ENCODE assay signal across 1 cellular context in the genomic region with DNA sequence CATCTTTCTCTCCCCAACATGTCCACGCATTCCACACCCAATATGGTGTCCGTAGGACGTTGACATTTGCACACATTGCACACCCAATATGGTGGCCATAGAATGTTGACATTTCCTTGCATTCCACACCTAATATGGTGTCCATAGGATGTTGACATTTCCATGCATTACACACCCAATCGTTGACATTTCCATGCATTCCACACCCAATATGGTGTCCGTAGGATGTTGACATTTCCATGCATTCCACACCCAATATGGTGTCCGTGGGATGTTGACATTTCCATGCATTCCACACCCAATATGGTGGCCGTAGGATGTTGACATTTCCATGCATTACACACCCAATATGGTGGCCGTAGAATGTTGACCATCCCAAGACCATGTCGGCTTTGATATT.
A peak's percentile ranks its signal among the peaks of the same experiment; 100 is the strongest.
TF ChIP-seq lines count a peak whose summit lies in the region.

No MANE protein-coding gene starts in this region.

TF ChIP-seq in K562, 482 proteins besides CTCF, POLR2A, EP300 and RAD21 (continued from another document and continues in another):
- TF ChIP-seq, protein P1, sequence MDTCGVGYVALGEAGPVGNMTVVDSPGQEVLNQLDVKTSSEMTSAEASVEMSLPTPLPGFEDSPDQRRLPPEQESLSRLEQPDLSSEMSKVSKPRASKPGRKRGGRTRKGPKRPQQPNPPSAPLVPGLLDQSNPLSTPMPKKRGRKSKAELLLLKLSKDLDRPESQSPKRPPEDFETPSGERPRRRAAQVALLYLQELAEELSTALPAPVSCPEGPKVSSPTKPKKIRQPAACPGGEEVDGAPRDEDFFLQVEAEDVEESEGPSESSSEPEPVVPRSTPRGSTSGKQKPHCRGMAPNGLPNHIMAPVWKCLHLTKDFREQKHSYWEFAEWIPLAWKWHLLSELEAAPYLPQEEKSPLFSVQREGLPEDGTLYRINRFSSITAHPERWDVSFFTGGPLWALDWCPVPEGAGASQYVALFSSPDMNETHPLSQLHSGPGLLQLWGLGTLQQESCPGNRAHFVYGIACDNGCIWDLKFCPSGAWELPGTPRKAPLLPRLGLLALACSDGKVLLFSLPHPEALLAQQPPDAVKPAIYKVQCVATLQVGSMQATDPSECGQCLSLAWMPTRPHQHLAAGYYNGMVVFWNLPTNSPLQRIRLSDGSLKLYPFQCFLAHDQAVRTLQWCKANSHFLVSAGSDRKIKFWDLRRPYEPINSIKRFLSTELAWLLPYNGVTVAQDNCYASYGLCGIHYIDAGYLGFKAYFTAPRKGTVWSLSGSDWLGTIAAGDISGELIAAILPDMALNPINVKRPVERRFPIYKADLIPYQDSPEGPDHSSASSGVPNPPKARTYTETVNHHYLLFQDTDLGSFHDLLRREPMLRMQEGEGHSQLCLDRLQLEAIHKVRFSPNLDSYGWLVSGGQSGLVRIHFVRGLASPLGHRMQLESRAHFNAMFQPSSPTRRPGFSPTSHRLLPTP (IDR thresholded peaks at IDR 0.05; ENCODE audit: borderline replicate concordance, extremely low read depth, insufficient read length), result no peak
- TF ChIP-seq ZFP30 (CRISPR knock-in tag; IDR thresholded peaks at IDR 0.05; ENCODE audit: borderline replicate concordance), result no peak
- no peak for TF ChIP-seq ZNF354B (CRISPR knock-in tag; IDR thresholded peaks at IDR 0.05)
- no peak for TF ChIP-seq ZNF780A (CRISPR knock-in tag; IDR thresholded peaks at IDR 0.05)
- TF ChIP-seq SMARCA5 (IDR thresholded peaks at IDR 0.05), result no peak
- TF ChIP-seq ZNF436 (CRISPR knock-in tag; IDR thresholded peaks at IDR 0.05), result no peak
- TF ChIP-seq, protein P2, sequence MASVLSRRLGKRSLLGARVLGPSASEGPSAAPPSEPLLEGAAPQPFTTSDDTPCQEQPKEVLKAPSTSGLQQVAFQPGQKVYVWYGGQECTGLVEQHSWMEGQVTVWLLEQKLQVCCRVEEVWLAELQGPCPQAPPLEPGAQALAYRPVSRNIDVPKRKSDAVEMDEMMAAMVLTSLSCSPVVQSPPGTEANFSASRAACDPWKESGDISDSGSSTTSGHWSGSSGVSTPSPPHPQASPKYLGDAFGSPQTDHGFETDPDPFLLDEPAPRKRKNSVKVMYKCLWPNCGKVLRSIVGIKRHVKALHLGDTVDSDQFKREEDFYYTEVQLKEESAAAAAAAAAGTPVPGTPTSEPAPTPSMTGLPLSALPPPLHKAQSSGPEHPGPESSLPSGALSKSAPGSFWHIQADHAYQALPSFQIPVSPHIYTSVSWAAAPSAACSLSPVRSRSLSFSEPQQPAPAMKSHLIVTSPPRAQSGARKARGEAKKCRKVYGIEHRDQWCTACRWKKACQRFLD (CRISPR knock-in tag; IDR thresholded peaks at IDR 0.05), result peak; percentile 94
- no peak for TF ChIP-seq CHD2 (IDR thresholded peaks at IDR 0.05; ENCODE audit: low read depth, low read length)
- TF ChIP-seq SREBF2 (CRISPR knock-in tag; IDR thresholded peaks at IDR 0.05), result no peak
- TF ChIP-seq NR4A1 (CRISPR knock-in tag; IDR thresholded peaks at IDR 0.05), result no peak
- TF ChIP-seq NR4A1 (tag; IDR thresholded peaks at IDR 0.05), result 0 out of 2 replicates have a peak, but pooled peaks have one; percentile 51
- TF ChIP-seq TAF7 (tag; IDR thresholded peaks at IDR 0.05), result 0 out of 2 replicates have a peak, but pooled peaks have one; percentile 35
- TF ChIP-seq SAFB (IDR thresholded peaks at IDR 0.05; ENCODE audit: borderline replicate concordance, low read depth, low read length), result no peak
- TF ChIP-seq ZNF584 (CRISPR knock-in tag; IDR thresholded peaks at IDR 0.05; ENCODE audit: low read depth), result peak; percentile 74; the same call in 1 of the 2 replicates
- no peak for TF ChIP-seq RHOXF2B (CRISPR knock-in tag; conservative IDR thresholded peaks at IDR 0.05)
- TF ChIP-seq PTBP1 (IDR thresholded peaks at IDR 0.05; ENCODE audit: low read depth, low read length), result no peak
- TF ChIP-seq POLR3A (IDR thresholded peaks at IDR 0.05; ENCODE audit: borderline replicate concordance, extremely low read depth, insufficient read depth, insufficient read length), result no peak
- no peak for TF ChIP-seq PTTG1 (tag; IDR thresholded peaks at IDR 0.05; ENCODE audit: low read depth)
- no peak for TF ChIP-seq SAFB2 (IDR thresholded peaks at IDR 0.05; ENCODE audit: borderline replicate concordance, low read depth, low read length, severe bottlenecking)
- TF ChIP-seq ZNF644 (tag; IDR thresholded peaks at IDR 0.05; ENCODE audit: low read depth), result peak; percentile 98
- TF ChIP-seq, protein P3, sequence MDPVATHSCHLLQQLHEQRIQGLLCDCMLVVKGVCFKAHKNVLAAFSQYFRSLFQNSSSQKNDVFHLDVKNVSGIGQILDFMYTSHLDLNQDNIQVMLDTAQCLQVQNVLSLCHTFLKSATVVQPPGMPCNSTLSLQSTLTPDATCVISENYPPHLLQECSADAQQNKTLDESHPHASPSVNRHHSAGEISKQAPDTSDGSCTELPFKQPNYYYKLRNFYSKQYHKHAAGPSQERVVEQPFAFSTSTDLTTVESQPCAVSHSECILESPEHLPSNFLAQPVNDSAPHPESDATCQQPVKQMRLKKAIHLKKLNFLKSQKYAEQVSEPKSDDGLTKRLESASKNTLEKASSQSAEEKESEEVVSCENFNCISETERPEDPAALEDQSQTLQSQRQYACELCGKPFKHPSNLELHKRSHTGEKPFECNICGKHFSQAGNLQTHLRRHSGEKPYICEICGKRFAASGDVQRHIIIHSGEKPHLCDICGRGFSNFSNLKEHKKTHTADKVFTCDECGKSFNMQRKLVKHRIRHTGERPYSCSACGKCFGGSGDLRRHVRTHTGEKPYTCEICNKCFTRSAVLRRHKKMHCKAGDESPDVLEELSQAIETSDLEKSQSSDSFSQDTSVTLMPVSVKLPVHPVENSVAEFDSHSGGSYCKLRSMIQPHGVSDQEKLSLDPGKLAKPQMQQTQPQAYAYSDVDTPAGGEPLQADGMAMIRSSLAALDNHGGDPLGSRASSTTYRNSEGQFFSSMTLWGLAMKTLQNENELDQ (CRISPR knock-in tag; IDR thresholded peaks at IDR 0.05; ENCODE audit: borderline replicate concordance), result no peak
- TF ChIP-seq ZNF197 (CRISPR knock-in tag; IDR thresholded peaks at IDR 0.05; ENCODE audit: low read depth), result peak; percentile 93
- TF ChIP-seq ZNF778 (CRISPR knock-in tag; IDR thresholded peaks at IDR 0.05), result no peak
- TF ChIP-seq, protein P4, sequence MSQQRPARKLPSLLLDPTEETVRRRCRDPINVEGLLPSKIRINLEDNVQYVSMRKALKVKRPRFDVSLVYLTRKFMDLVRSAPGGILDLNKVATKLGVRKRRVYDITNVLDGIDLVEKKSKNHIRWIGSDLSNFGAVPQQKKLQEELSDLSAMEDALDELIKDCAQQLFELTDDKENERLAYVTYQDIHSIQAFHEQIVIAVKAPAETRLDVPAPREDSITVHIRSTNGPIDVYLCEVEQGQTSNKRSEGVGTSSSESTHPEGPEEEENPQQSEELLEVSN (IDR thresholded peaks at IDR 0.05; ENCODE audit: borderline replicate concordance in 1 of 2, extremely low read depth in 1 of 2, insufficient read depth in 1 of 2, insufficient read length in 1 of 2, low read depth in 1 of 2, low read length in 1 of 2, poor library complexity in 1 of 2, severe bottlenecking in 1 of 2), result no peak
- TF ChIP-seq NFIC (IDR thresholded peaks at IDR 0.05), result no peak
- TF ChIP-seq NFATC3 (IDR thresholded peaks at IDR 0.05), result no peak
- no peak for TF ChIP-seq ZNF408 (CRISPR knock-in tag; IDR thresholded peaks at IDR 0.05; ENCODE audit: low read depth)
- no peak for TF ChIP-seq RUNX1 (IDR thresholded peaks at IDR 0.05; ENCODE audit: low read depth)
- TF ChIP-seq CBFA2T3 (IDR thresholded peaks at IDR 0.05), result no peak
- no peak for TF ChIP-seq HDAC6 (IDR thresholded peaks at IDR 0.05; ENCODE audit: low read depth, low read length)
- peak; percentile 53 for TF ChIP-seq TEAD4 (IDR thresholded peaks at IDR 0.05; ENCODE audit: low read length)
- no peak for TF ChIP-seq TEAD4 (CRISPR knock-in tag; IDR thresholded peaks at IDR 0.05; ENCODE audit: borderline replicate concordance)
- TF ChIP-seq GATA2 (CRISPR knock-in tag; IDR thresholded peaks at IDR 0.05), result no peak
- no peak for TF ChIP-seq CHD4 (IDR thresholded peaks at IDR 0.05; ENCODE audit: insufficient read depth, insufficient replicate concordance, low read depth, low read length, poor library complexity, severe bottlenecking)
- TF ChIP-seq, protein P5, sequence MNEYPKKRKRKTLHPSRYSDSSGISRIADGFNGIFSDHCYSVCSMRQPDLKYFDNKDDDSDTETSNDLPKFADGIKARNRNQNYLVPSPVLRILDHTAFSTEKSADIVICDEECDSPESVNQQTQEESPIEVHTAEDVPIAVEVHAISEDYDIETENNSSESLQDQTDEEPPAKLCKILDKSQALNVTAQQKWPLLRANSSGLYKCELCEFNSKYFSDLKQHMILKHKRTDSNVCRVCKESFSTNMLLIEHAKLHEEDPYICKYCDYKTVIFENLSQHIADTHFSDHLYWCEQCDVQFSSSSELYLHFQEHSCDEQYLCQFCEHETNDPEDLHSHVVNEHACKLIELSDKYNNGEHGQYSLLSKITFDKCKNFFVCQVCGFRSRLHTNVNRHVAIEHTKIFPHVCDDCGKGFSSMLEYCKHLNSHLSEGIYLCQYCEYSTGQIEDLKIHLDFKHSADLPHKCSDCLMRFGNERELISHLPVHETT (CRISPR knock-in tag; conservative IDR thresholded peaks at IDR 0.05 in 1 of 2, IDR thresholded peaks at IDR 0.05 in 1 of 2), result peak in 1 of 2 experiments; percentile 86; a peak in 2 of 4 replicates
- no peak for TF ChIP-seq ZNF699 (CRISPR knock-in tag; IDR thresholded peaks at IDR 0.05; ENCODE audit: insufficient replicate concordance)
- TF ChIP-seq TOE1 (IDR thresholded peaks at IDR 0.05; ENCODE audit: borderline replicate concordance), result no peak
- no peak for TF ChIP-seq TOE1 (CRISPR knock-in tag; IDR thresholded peaks at IDR 0.05; ENCODE audit: borderline replicate concordance, low read depth)
- TF ChIP-seq ZNF41 (CRISPR knock-in tag; conservative IDR thresholded peaks at IDR 0.05), result no peak
- TF ChIP-seq SRF (CRISPR knock-in tag; IDR thresholded peaks at IDR 0.05), result peak; percentile 57 to 88; a peak in 3 of 4 replicates
- peak; percentile 62; the same call in 1 of the 2 replicates for TF ChIP-seq DMBX1 (CRISPR knock-in tag; IDR thresholded peaks at IDR 0.05; ENCODE audit: borderline replicate concordance)
- no peak for TF ChIP-seq HNRNPH1 (optimal IDR thresholded peaks at IDR 0.05; ENCODE audit: low read depth, low read length)
- TF ChIP-seq, protein P6, sequence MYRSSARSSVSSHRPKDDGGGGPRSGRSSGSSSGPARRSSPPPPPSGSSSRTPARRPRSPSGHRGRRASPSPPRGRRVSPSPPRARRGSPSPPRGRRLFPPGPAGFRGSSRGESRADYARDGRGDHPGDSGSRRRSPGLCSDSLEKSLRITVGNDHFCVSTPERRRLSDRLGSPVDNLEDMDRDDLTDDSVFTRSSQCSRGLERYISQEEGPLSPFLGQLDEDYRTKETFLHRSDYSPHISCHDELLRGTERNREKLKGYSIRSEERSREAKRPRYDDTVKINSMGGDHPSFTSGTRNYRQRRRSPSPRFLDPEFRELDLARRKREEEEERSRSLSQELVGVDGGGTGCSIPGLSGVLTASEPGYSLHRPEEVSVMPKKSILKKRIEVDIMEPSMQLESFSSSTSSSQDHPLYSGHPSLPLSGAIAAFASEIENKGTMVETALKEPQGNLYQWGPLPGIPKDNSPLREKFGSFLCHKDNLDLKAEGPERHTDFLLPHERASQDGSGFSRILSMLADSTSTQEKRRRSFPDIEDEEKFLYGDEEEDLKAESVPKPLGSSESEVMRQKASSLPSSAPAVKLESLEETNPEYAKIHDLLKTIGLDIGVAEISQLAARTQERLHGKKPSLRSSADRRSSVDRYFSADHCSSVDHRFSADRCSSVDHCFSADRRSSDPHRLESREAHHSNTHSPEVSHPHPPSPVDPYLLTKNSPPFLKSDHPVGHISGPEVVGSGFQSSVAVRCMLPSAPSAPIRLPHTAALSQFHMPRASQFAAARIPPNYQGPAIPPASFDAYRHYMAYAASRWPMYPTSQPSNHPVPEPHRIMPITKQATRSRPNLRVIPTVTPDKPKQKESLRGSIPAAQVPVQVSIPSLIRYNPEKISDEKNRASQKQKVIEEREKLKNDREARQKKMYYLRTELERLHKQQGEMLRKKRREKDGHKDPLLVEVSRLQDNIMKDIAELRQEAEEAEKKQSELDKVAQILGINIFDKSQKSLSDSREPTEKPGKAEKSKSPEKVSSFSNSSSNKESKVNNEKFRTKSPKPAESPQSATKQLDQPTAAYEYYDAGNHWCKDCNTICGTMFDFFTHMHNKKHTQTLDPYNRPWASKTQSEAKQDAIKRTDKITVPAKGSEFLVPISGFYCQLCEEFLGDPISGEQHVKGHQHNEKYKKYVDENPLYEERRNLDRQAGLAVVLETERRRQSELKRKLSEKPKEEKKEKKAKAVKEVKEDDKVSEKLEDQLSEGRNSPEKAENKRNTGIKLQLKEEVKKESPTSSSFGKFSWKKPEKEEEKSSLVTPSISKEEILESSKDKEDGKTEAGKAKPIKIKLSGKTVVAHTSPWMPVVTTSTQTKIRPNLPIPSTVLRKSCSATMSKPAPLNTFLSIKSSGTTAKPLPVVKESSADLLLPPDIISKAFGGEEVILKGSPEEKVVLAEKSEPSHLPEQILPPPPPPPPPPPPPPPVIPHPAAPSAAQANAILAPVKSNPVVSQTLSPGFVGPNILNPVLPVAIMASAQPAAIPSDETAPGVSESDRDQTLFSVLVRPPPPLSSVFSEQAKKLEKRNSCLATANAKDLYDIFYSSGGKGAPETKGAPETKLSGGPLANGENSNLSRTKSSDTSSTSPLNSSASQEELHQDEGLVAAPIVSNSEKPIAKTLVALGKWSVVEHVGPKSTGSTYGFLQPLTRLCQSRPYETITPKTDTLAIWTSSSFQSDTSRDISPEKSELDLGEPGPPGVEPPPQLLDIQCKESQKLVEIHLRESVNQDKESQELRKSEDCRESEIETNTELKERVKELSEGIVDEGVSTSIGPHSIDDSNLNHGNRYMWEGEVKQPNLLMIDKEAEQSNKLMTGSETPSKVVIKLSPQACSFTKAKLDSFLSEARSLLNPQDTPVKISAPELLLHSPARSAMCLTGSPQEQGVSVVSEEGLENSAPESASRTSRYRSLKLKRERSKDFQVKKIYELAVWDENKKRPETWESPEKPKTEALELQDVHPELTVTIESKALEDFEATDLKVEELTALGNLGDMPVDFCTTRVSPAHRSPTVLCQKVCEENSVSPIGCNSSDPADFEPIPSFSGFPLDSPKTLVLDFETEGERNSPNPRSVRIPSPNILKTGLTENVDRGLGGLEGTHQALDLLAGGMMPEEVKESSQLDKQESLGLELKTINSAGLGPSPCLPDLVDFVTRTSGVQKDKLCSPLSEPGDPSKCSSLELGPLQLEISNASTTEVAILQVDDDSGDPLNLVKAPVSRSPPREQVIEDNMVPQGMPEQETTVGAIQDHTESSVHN (IDR thresholded peaks at IDR 0.05; ENCODE audit: borderline replicate concordance in 1 of 2, low read depth in 1 of 2), result no peak
- TF ChIP-seq, protein P7, sequence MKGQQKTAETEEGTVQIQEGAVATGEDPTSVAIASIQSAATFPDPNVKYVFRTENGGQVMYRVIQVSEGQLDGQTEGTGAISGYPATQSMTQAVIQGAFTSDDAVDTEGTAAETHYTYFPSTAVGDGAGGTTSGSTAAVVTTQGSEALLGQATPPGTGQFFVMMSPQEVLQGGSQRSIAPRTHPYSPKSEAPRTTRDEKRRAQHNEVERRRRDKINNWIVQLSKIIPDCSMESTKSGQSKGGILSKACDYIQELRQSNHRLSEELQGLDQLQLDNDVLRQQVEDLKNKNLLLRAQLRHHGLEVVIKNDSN (CRISPR knock-in tag; IDR thresholded peaks at IDR 0.05), result no peak
- TF ChIP-seq PHF21A (IDR thresholded peaks at IDR 0.05; ENCODE audit: borderline replicate concordance, low read depth), result no peak
- TF ChIP-seq FUS (optimal IDR thresholded peaks at IDR 0.05; ENCODE audit: low read depth, low read length), result no peak
- TF ChIP-seq PPARD (CRISPR knock-in tag; IDR thresholded peaks at IDR 0.05), result no peak
